23 cellular contexts compared by ENCODE assay signal in the genomic region with DNA sequence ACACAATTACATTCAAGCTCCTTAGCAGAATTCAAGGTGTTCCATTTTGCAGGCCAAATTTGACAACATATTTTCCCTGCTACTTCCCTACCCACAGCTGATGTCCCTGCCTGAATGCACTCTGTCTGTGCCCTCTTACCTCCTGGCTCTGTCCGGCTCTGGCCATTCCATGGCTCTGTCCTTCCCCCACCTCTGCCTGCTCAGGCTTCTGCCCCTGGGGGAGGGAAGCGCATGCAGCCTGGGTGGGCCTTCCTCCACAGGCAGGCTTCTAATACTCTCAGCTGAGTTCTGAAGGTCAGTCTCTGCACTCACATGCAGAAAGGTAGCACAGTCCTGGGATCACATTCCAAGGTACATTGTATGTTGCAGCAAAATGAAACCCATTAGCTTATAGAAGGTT.
"Had no signal": no experiment of that assay in that cellular context is flagged by ENCODE, and none has a peak within 500 bp of the region (broad histone marks: within the 10 kb centered on the region; RNA-seq: fewer than 3 reads in every experiment).

No MANE protein-coding gene starts in this region.

- H3K27me3 ChIP-seq: gastrocnemius medialis, ovary, transverse colon had no signal

- H3K4me3 ChIP-seq: gastrocnemius medialis, heart left ventricle, lung, mucosa of descending colon, ovary, psoas muscle, skin epidermis, spleen, suprapubic skin, transverse colon had no signal

- H3K27ac ChIP-seq: gastrocnemius medialis, heart left ventricle, ovary, psoas muscle, skin epidermis, spleen, suprapubic skin, transverse colon had no signal

- H3K9me3 ChIP-seq: gastrocnemius medialis, heart left ventricle, mucosa of descending colon, ovary, psoas muscle, spleen, suprapubic skin, transverse colon had no signal

- H3K27ac Mint-ChIP-seq: memory B cell; mesothelial cell of epicardium; naive B cell; nephron; stimulated activated naive B cell treated with anti-CD40 and anti-IgM and Interleukin-4, amounts not matched to agents 10 μg/mL and 1 μg/mL and 100 μg/mL, for 72 hours; stimulated activated naive CD8-positive, alpha-beta T cell treated with anti-CD3 and anti-CD28 coated beads, Interleukin-15, Interleukin-2, amounts not matched to agents 100 ng/mL and 50 ng/mL, for 24 hours had no signal

- H3K4me1 ChIP-seq: gastrocnemius medialis, heart left ventricle, psoas muscle, spleen, suprapubic skin, transverse colon had no signal

- H3K9me3 Mint-ChIP-seq: memory B cell; mesothelial cell of epicardium; naive B cell; nephron; stimulated activated naive CD8-positive, alpha-beta T cell treated with anti-CD3 and anti-CD28 coated beads, Interleukin-15, Interleukin-2, amounts not matched to agents 100 ng/mL and 50 ng/mL, for 24 hours had no signal

- H3K4me3 Mint-ChIP-seq: memory B cell; mesothelial cell of epicardium; naive B cell; nephron; stimulated activated naive B cell treated with anti-CD40 and anti-IgM and Interleukin-4, amounts not matched to agents 10 μg/mL and 1 μg/mL and 100 μg/mL, for 72 hours; stimulated activated naive CD8-positive, alpha-beta T cell treated with anti-CD3 and anti-CD28 coated beads, Interleukin-15, Interleukin-2, amounts not matched to agents 100 ng/mL and 50 ng/mL, for 24 hours had no signal

- ATAC-seq: gastrocnemius medialis; heart left ventricle; left lobe of liver; mucosa of descending colon; psoas muscle; right cardiac atrium; stimulated activated naive B cell treated with anti-CD40 and anti-IgM and Interleukin-4, amounts not matched to agents 10 μg/mL and 1 μg/mL and 100 μg/mL, for 72 hours had no signal

- H3K36me3 ChIP-seq: gastrocnemius medialis, heart left ventricle, ovary, spleen, suprapubic skin, transverse colon had no signal

- H3K4me1 Mint-ChIP-seq: memory B cell, mesothelial cell of epicardium, naive B cell had no signal

- DNase-seq: cerebellar nuclear complex; cortex of kidney; effector CD4-positive, alpha-beta T cell; gastrocnemius medialis; heart left ventricle; hippocampal formation; mucosa of descending colon; naive B cell; ovary; psoas muscle; right cardiac atrium; spleen; stimulated activated CD4-positive, alpha-beta T cell treated with anti-CD3 and anti-CD28 coated beads, Interleukin-2, amount 100 ng/mL, for 48 hours; stimulated activated naive B cell treated with anti-CD40 and anti-IgM and Interleukin-4, amounts not matched to agents 10 μg/mL and 1 μg/mL and 100 μg/mL, for 72 hours; transverse colon had no signal
